Comparison of ENCODE assay signal across 18 cellular contexts in genomic region chr3:48514431-48515227, GRCh38. TPM values are rescaled to one million over a fixed set of nuclear protein-coding genes. Genes with fewer than 3 reads are reported as not detected.
DNase-seq lines count a peak whose midpoint lies in the region; ATAC-seq, FAIRE-seq and TF ChIP-seq lines count a peak whose summit lies in the region.
"Had no signal": no experiment of that assay in that cellular context is flagged by ENCODE, and none has a peak within 500 bp of the region (broad histone marks: within the 10 kb centered on the region; RNA-seq: fewer than 3 reads in every experiment).

No MANE protein-coding gene starts in this region.

- H2BK15ac ChIP-seq in mesendoderm (replicated peaks; ENCODE audit: low read depth): no peak overlapping the region

- CTCF ChIA-PET in activated CD4-positive, alpha-beta T cell treated with anti-CD3 and anti-CD28 coated beads, Interleukin-2, amount 10 ng/mL, durations not matched to agents 7 days and 5 days (lab: Charles Lee): interaction anchor here (1.0 to 1.5 kb wide), 5 partner anchors 11 to 114 kb away, joined by 3 to 7 read pairs (median 3); partner anchors contain the start of genes PFKFB4 and SHISA5

- no peak overlapping the region for H3K23ac ChIP-seq in mesendoderm (ENCODE audit: low read length)

- H2BK120ac ChIP-seq in mesendoderm (ENCODE audit: low read depth, low read length): no peak overlapping the region

- no peaks in the 10 kb centered on the region for H3K27me3 ChIP-seq in mesendoderm (ENCODE audit: insufficient read depth, low read length, poor library complexity)
- H3K27me3 ChIP-seq: pancreas had no signal

- H3K79me1 ChIP-seq in mesendoderm (ENCODE audit: low read length): no peaks in the 10 kb centered on the region

- no peaks in the 10 kb centered on the region for H3K36me3 ChIP-seq in mesendoderm (ENCODE audit: control insufficient read depth, insufficient read depth, low read length)
- H3K36me3 ChIP-seq: pancreas had no signal

- peak; percentile 79 for DNase-seq in activated CD4-positive, alpha-beta T cell treated with anti-CD3 and anti-CD28 coated beads, Interleukin-2, amount 10 ng/mL, durations not matched to agents 7 days and 5 days
- DNase-seq in activated CD4-positive, alpha-beta T cell treated with anti-CD3 and anti-CD28 coated beads, Interleukin-2, amount 50 U/mL, for 48 hours: no peak
- DNase-seq in GM19239 (ENCODE audit: insufficient read length, low spot score): no peak
- DNase-seq in activated T-helper 1 cell treated with anti-CD3 and anti-CD28 coated beads, Interleukin-12 subunit alpha, Interleukin-12 subunit beta, Interleukin-2, Interleukin-4 antibody, amounts not matched to agents 30 ng/mL and 10 ng/mL and 1 ng/mL, durations not matched to agents 14 hours and 24 hours and 36 hours (ENCODE audit: low spot score): peak; percentile 64
- DNase-seq in memory B cell (ENCODE audit: low spot score in 2 of 2): no peak
- no peak for DNase-seq in glutamatergic neuron
- DNase-seq in mesendoderm: no peak
- DNase-seq: COR-L47; effector CD4-positive, alpha-beta T cell; hypothalamus; NCI-H2171; NK-92 treated with Interleukin-12 subunit alpha and Interleukin-12 subunit beta, amount 100 ng/mL, for 24 hours; stimulated activated naive CD4-positive, alpha-beta T cell treated with Interleukin-2 at 50 U/mL for 16 hours had no signal

- H2AK5ac ChIP-seq in mesendoderm (ENCODE audit: low read length): no peak overlapping the region

- intact Hi-C loops in activated T-helper 1 cell treated with anti-CD3 and anti-CD28 coated beads, Interleukin-12 subunit alpha, Interleukin-12 subunit beta, Interleukin-2, Interleukin-4 antibody, amounts not matched to agents 30 ng/mL and 10 ng/mL and 1 ng/mL, durations not matched to agents 14 hours and 24 hours and 36 hours (cut with micrococcal nuclease): no loop called here

- H3K36me3 Mint-ChIP-seq in activated CD4-positive, alpha-beta T cell treated with anti-CD3 and anti-CD28 coated beads, Interleukin-2, amount 10 ng/mL, durations not matched to agents 7 days and 5 days (ENCODE audit: low read depth): peaks cover 12% of the 10 kb centered on the region
- H3K36me3 Mint-ChIP-seq in activated T-helper 1 cell treated with anti-CD3 and anti-CD28 coated beads, Interleukin-12 subunit alpha, Interleukin-12 subunit beta, Interleukin-2, Interleukin-4 antibody, amounts not matched to agents 30 ng/mL and 10 ng/mL and 1 ng/mL, durations not matched to agents 14 hours and 24 hours and 36 hours (ENCODE audit: low read depth): peaks cover 2% of the 10 kb centered on the region
- H3K36me3 Mint-ChIP-seq in memory B cell (no peaks in the 10 kb centered on the region), glutamatergic neuron (ENCODE audit: unreplicated experiment) (peaks cover 5% of the 10 kb centered on the region)

- no peak overlapping the region for H3K9ac ChIP-seq in mesendoderm (ENCODE audit: low read length)

- H3K4me2 ChIP-seq in mesendoderm (ENCODE audit: low read length): no peak overlapping the region
- H3K4me2 ChIP-seq: A549 had no signal

- H3K4me3 Mint-ChIP-seq in activated CD4-positive, alpha-beta T cell treated with anti-CD3 and anti-CD28 coated beads, Interleukin-2, amount 10 ng/mL, durations not matched to agents 7 days and 5 days: peak overlapping the region; percentile 48
- peak overlapping the region; percentile 45 for H3K4me3 Mint-ChIP-seq in activated T-helper 1 cell treated with anti-CD3 and anti-CD28 coated beads, Interleukin-12 subunit alpha, Interleukin-12 subunit beta, Interleukin-2, Interleukin-4 antibody, amounts not matched to agents 30 ng/mL and 10 ng/mL and 1 ng/mL, durations not matched to agents 14 hours and 24 hours and 36 hours
- H3K4me3 Mint-ChIP-seq in memory B cell (no peak overlapping the region), glutamatergic neuron (ENCODE audit: unreplicated experiment) (no peak overlapping the region)

- FAIRE-seq in GM19239 (lab: Jason Lieb, UNC): peak; percentile 64
- FAIRE-seq: A549, bronchial epithelial cell, pancreas had no signal

- no peak overlapping the region for H3K18ac ChIP-seq in mesendoderm (ENCODE audit: low read length)

- ATAC-seq in memory B cell (ENCODE audit: low read depth) (peak; percentile 35), GM21515 (IDR thresholded peaks at IDR 0.05; ENCODE audit: unreplicated experiment) (no peak)
- ATAC-seq: A549, pancreas had no signal

- no peaks in the 10 kb centered on the region for H3K79me2 ChIP-seq in mesendoderm (ENCODE audit: control insufficient read depth, insufficient read depth, low read length)

- WGBS in mesendoderm (ENCODE audit: extremely low coverage, insufficient coverage, low lambda C conversion rate): no CpG with 5 or more reads among the region's 8 CpGs

- no peak overlapping the region for H2BK5ac ChIP-seq in mesendoderm (ENCODE audit: low read length)

- no peak overlapping the region for H4K5ac ChIP-seq in mesendoderm (ENCODE audit: low read length)

- H3K27ac ChIP-seq in mesendoderm (ENCODE audit: low read depth, low read length): no peak overlapping the region
- H3K27ac ChIP-seq: A549, pancreas had no signal

- H3K27me3 Mint-ChIP-seq in activated CD4-positive, alpha-beta T cell treated with anti-CD3 and anti-CD28 coated beads, Interleukin-2, amount 10 ng/mL, durations not matched to agents 7 days and 5 days: peaks cover 3% of the 10 kb centered on the region
- peaks cover 3% of the 10 kb centered on the region for H3K27me3 Mint-ChIP-seq in activated T-helper 1 cell treated with anti-CD3 and anti-CD28 coated beads, Interleukin-12 subunit alpha, Interleukin-12 subunit beta, Interleukin-2, Interleukin-4 antibody, amounts not matched to agents 30 ng/mL and 10 ng/mL and 1 ng/mL, durations not matched to agents 14 hours and 24 hours and 36 hours (ENCODE audit: insufficient read depth)
- H3K27me3 Mint-ChIP-seq in memory B cell: peaks cover 7% of the 10 kb centered on the region
- H3K27me3 Mint-ChIP-seq in glutamatergic neuron (ENCODE audit: unreplicated experiment): peaks cover 1% of the 10 kb centered on the region

- H3K4me3 ChIP-seq in mesendoderm (ENCODE audit: low read length): no peak overlapping the region
- H3K4me3 ChIP-seq: A549, pancreas, skin epidermis had no signal

- no peaks in the 10 kb centered on the region for H3K9me3 Mint-ChIP-seq in activated CD4-positive, alpha-beta T cell treated with anti-CD3 and anti-CD28 coated beads, Interleukin-2, amount 10 ng/mL, durations not matched to agents 7 days and 5 days
- no peaks in the 10 kb centered on the region for H3K9me3 Mint-ChIP-seq in activated T-helper 1 cell treated with anti-CD3 and anti-CD28 coated beads, Interleukin-12 subunit alpha, Interleukin-12 subunit beta, Interleukin-2, Interleukin-4 antibody, amounts not matched to agents 30 ng/mL and 10 ng/mL and 1 ng/mL, durations not matched to agents 14 hours and 24 hours and 36 hours
- H3K9me3 Mint-ChIP-seq in memory B cell (no peaks in the 10 kb centered on the region), glutamatergic neuron (ENCODE audit: unreplicated experiment) (no peaks in the 10 kb centered on the region)

- H3K4me1 Mint-ChIP-seq in activated CD4-positive, alpha-beta T cell treated with anti-CD3 and anti-CD28 coated beads, Interleukin-2, amount 10 ng/mL, durations not matched to agents 7 days and 5 days: peaks cover 77% of the 10 kb centered on the region
- H3K4me1 Mint-ChIP-seq in activated T-helper 1 cell treated with anti-CD3 and anti-CD28 coated beads, Interleukin-12 subunit alpha, Interleukin-12 subunit beta, Interleukin-2, Interleukin-4 antibody, amounts not matched to agents 30 ng/mL and 10 ng/mL and 1 ng/mL, durations not matched to agents 14 hours and 24 hours and 36 hours (ENCODE audit: low read depth): peaks cover 57% of the 10 kb centered on the region
- no peaks in the 10 kb centered on the region for H3K4me1 Mint-ChIP-seq in memory B cell
- H3K4me1 Mint-ChIP-seq in glutamatergic neuron (ENCODE audit: low read depth, unreplicated experiment): no peaks in the 10 kb centered on the region

- no peak overlapping the region for H3K4ac ChIP-seq in mesendoderm (ENCODE audit: low read depth, low read length)

- POLR2A ChIA-PET in activated CD4-positive, alpha-beta T cell treated with anti-CD3 and anti-CD28 coated beads, Interleukin-2, amount 10 ng/mL, durations not matched to agents 7 days and 5 days (lab: Charles Lee): interaction anchor here (0.5 kb wide), 1 partner anchor 320 kb away, joined by 5 read pairs; no protein-coding TSS in a partner anchor

- no peak overlapping the region for H4K8ac ChIP-seq in mesendoderm (ENCODE audit: low read depth, low read length)

- H3K56ac ChIP-seq in mesendoderm (ENCODE audit: low read length): no peak overlapping the region

- no peak for TF ChIP-seq CTCF in glutamatergic neuron (IDR thresholded peaks at IDR 0.05; ENCODE audit: partially characterized antibody, unreplicated experiment)

- H3K4me1 ChIP-seq in mesendoderm (ENCODE audit: control insufficient read depth, low read depth, low read length): no peaks in the 10 kb centered on the region
- H3K4me1 ChIP-seq: A549, pancreas had no signal

- H3K27ac Mint-ChIP-seq in activated CD4-positive, alpha-beta T cell treated with anti-CD3 and anti-CD28 coated beads, Interleukin-2, amount 10 ng/mL, durations not matched to agents 7 days and 5 days: peak overlapping the region; percentile 83
- no peak overlapping the region for H3K27ac Mint-ChIP-seq in activated T-helper 1 cell treated with anti-CD3 and anti-CD28 coated beads, Interleukin-12 subunit alpha, Interleukin-12 subunit beta, Interleukin-2, Interleukin-4 antibody, amounts not matched to agents 30 ng/mL and 10 ng/mL and 1 ng/mL, durations not matched to agents 14 hours and 24 hours and 36 hours
- H3K27ac Mint-ChIP-seq in memory B cell (no peak overlapping the region), glutamatergic neuron (ENCODE audit: unreplicated experiment) (no peak overlapping the region)

RNA-seq across cellular contexts. Expression of gene SHISA5, which starts 10.7 kb away (rescaled TPM):
- total RNA-seq in activated CD4-positive, alpha-beta T cell treated with anti-CD3 and anti-CD28 coated beads, Interleukin-2, amount 10 ng/mL, durations not matched to agents 7 days and 5 days: 100 to 1,000 TPM; 266 to 271 TPM
- total RNA-seq in activated T-helper 1 cell treated with anti-CD3 and anti-CD28 coated beads, Interleukin-12 subunit alpha, Interleukin-12 subunit beta, Interleukin-2, Interleukin-4 antibody, amounts not matched to agents 30 ng/mL and 10 ng/mL and 1 ng/mL, durations not matched to agents 14 hours and 24 hours and 36 hours: 90.1 and 92.5 TPM in 2 replicates
- 261 TPM for total RNA-seq in glutamatergic neuron (ENCODE audit: unreplicated experiment)
- 181 TPM for polyA plus RNA-seq in mesendoderm (2013, experiment 1 of 2)
- polyA plus RNA-seq in mesendoderm (2013, experiment 2 of 2): 171 TPM

RNA-seq across cellular contexts. Expression of gene PFKFB4, which starts 42.0 kb away (rescaled TPM):
- 10 to 100 TPM; 21.6 to 24.9 TPM for total RNA-seq in activated CD4-positive, alpha-beta T cell treated with anti-CD3 and anti-CD28 coated beads, Interleukin-2, amount 10 ng/mL, durations not matched to agents 7 days and 5 days
- 11.7 and 15.5 TPM in 2 replicates for total RNA-seq in activated T-helper 1 cell treated with anti-CD3 and anti-CD28 coated beads, Interleukin-12 subunit alpha, Interleukin-12 subunit beta, Interleukin-2, Interleukin-4 antibody, amounts not matched to agents 30 ng/mL and 10 ng/mL and 1 ng/mL, durations not matched to agents 14 hours and 24 hours and 36 hours
- total RNA-seq in glutamatergic neuron (ENCODE audit: unreplicated experiment): 40.3 TPM
- 3.7 TPM for polyA plus RNA-seq in mesendoderm (2013, experiment 1 of 2)
- 4.3 TPM for polyA plus RNA-seq in mesendoderm (2013, experiment 2 of 2)

RNA-seq across cellular contexts. Expression of gene UCN2, which starts 49.0 kb away (rescaled TPM):
- total RNA-seq in activated CD4-positive, alpha-beta T cell treated with anti-CD3 and anti-CD28 coated beads, Interleukin-2, amount 10 ng/mL, durations not matched to agents 7 days and 5 days: not detected
- total RNA-seq in activated T-helper 1 cell treated with anti-CD3 and anti-CD28 coated beads, Interleukin-12 subunit alpha, Interleukin-12 subunit beta, Interleukin-2, Interleukin-4 antibody, amounts not matched to agents 30 ng/mL and 10 ng/mL and 1 ng/mL, durations not matched to agents 14 hours and 24 hours and 36 hours: 0.21 TPM in 1 of 2 replicates, not detected in the other
- 4.3 TPM for total RNA-seq in glutamatergic neuron (ENCODE audit: unreplicated experiment)
- polyA plus RNA-seq in mesendoderm (2013, experiment 1 of 2): 0.11 TPM
- polyA plus RNA-seq in mesendoderm (2013, experiment 2 of 2): 0.17 TPM
- total RNA-seq: pancreas had no signal

Comparison
In these comparisons a context has a peak if more than half of its experiments do, and no peak if none do; other contexts are left out.
1. DNase-seq: peak in activated CD4-positive, alpha-beta T cell treated with anti-CD3 and anti-CD28 coated beads, Interleukin-2, amount 10 ng/mL, durations not matched to agents 7 days and 5 days (single experiment) and activated T-helper 1 cell treated with anti-CD3 and anti-CD28 coated beads, Interleukin-12 subunit alpha, Interleukin-12 subunit beta, Interleukin-2, Interleukin-4 antibody, amounts not matched to agents 30 ng/mL and 10 ng/mL and 1 ng/mL, durations not matched to agents 14 hours and 24 hours and 36 hours (single experiment); none in activated CD4-positive, alpha-beta T cell treated with anti-CD3 and anti-CD28 coated beads, Interleukin-2, amount 50 U/mL, for 48 hours (0 of 2), GM19239 (single experiment), memory B cell (0 of 2), glutamatergic neuron (single experiment) and mesendoderm (single experiment).
2. H3K4me3 Mint-ChIP-seq: peak in activated CD4-positive, alpha-beta T cell treated with anti-CD3 and anti-CD28 coated beads, Interleukin-2, amount 10 ng/mL, durations not matched to agents 7 days and 5 days (single experiment) and activated T-helper 1 cell treated with anti-CD3 and anti-CD28 coated beads, Interleukin-12 subunit alpha, Interleukin-12 subunit beta, Interleukin-2, Interleukin-4 antibody, amounts not matched to agents 30 ng/mL and 10 ng/mL and 1 ng/mL, durations not matched to agents 14 hours and 24 hours and 36 hours (single experiment); none in memory B cell (single experiment) and glutamatergic neuron (single experiment).